ENCODE assay signal across 1 cellular context in genomic region chr5:77777281-77777892, GRCh38.
TF ChIP-seq lines count a peak whose summit lies in the region.

No MANE protein-coding gene starts in this region.

TF ChIP-seq in A549, 52 proteins besides CTCF, POLR2A, EP300 and RAD21 (continued from another document):
- TF ChIP-seq CHD4 (IDR thresholded peaks at IDR 0.05; ENCODE audit: borderline replicate concordance) = no peak
